ENCODE assay signal across 14 cellular contexts in the genomic region with DNA sequence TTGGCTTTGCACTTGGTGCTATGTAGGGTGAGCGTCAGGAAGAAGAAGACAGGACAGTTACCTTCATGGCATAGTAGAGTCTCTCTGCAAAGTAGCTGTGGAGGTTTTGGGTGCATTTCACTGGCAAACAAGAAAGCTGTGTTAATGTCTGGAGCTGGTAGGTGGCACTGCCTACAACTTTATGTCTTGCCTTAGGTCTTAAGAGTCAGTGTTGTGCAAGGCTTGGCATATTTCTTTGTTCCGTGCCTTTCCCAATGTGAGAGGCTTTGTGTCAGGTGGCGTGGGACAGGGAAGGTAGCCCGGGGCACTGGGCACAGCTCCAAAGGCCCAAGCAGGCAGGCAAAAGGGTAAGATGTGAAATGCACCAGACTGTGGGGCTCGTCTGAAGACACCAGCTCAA. TPM values are rescaled to one million over a fixed set of nuclear protein-coding genes. Genes with fewer than 3 reads are reported as not detected.
DNase-seq lines count a peak whose midpoint lies in the region; ATAC-seq and TF ChIP-seq lines count a peak whose summit lies in the region.
"Not testable (repeated sequence)": the region's sequence is repeated elsewhere in the genome, so short reads cannot be mapped to it uniquely, and the experiment has no call there.
"Had no signal": no experiment of that assay in that cellular context is flagged by ENCODE, and none has a peak within 500 bp of the region (broad histone marks: within the 10 kb centered on the region; RNA-seq: fewer than 3 reads in every experiment).

No MANE protein-coding gene starts in this region.

- H3K9me3 ChIP-seq in DND-41 (ENCODE audit: insufficient read depth, low read length, severe bottlenecking); PC-3 (ENCODE audit: low read length); lower lobe of right lung; upper lobe of right lung: not testable (repeated sequence)

- TF ChIP-seq CTCF in DND-41 (IDR thresholded peaks at IDR 0.05; ENCODE audit: borderline replicate concordance, extremely low read depth, low read length, poor library complexity, severe bottlenecking); PC-3 (conservative IDR thresholded peaks at IDR 0.05; ENCODE audit: low read depth, low read length); lower lobe of right lung (IDR thresholded peaks at IDR 0.05); upper lobe of right lung (IDR thresholded peaks at IDR 0.05): not testable (repeated sequence)

- not testable (repeated sequence) for H4K20me1 ChIP-seq in DND-41 (ENCODE audit: insufficient read depth, low read length); PC-3 (ENCODE audit: low read length)

- not testable (repeated sequence) for H3K9me2 ChIP-seq in PC-3 (replicated peaks; ENCODE audit: low read length)

- not testable (repeated sequence) for H3K79me2 ChIP-seq in DND-41 (ENCODE audit: insufficient read depth, low read length); PC-3 (ENCODE audit: low read length)

- ATAC-seq in DND-41 (ENCODE audit: insufficient read depth, low read depth) = 0 out of 3 replicates have a peak, but pooled peaks have one; percentile 17
- peak; percentile 54 for ATAC-seq in PC-3
- peak; percentile 39 for ATAC-seq in SK-N-SH treated with all-trans-retinoic acid at 6 μM for 48 hours
- peak; percentile 66 for ATAC-seq in esophagus mucosa
- ATAC-seq in left colon = peak; percentile 50
- peak; percentile 32 to 37 for ATAC-seq in lower lobe of right lung
- ATAC-seq in upper lobe of right lung = peak; percentile 60

- not testable (repeated sequence) for DNase-seq in DND-41, PC-3, left colon, lower lobe of right lung, upper lobe of right lung

- CTCF ChIA-PET in PC-3 (lab: Charles Lee) = not testable (repeated sequence)

- H2AFZ ChIP-seq in DND-41 (ENCODE audit: low read depth, low read length); PC-3 (ENCODE audit: low read length): not testable (repeated sequence)

- intact Hi-C loops in PC-3 (cut with micrococcal nuclease); left colon (cut with DNase I, micrococcal nuclease); lower lobe of right lung (cut with DNase I); upper lobe of right lung (cut with DNase I): not testable (repeated sequence)

- H3F3A ChIP-seq in PC-3 (ENCODE audit: low read length, unreplicated experiment) = not testable (repeated sequence)

- H3K4me1 ChIP-seq in DND-41 (ENCODE audit: insufficient read depth, low read length); PC-3 (ENCODE audit: insufficient read depth, low read length); lower lobe of right lung; upper lobe of right lung: not testable (repeated sequence)

- not testable (repeated sequence) for H3K27ac ChIP-seq in DND-41 (ENCODE audit: low read length); PC-3 (ENCODE audit: low read length); lower lobe of right lung; upper lobe of right lung

- POLR2A ChIA-PET in PC-3 (lab: Charles Lee; ENCODE audit: unreplicated experiment) = not testable (repeated sequence)

- not testable (repeated sequence) for BruUV-seq in PC-3 (replicated peaks; lab: Mats Ljungman, UMichigan)

- H3K4me3 ChIP-seq in DND-41 (ENCODE audit: low read depth in 1 of 2, low read length in 2 of 2); PC-3 (ENCODE audit: low read length); lower lobe of right lung; upper lobe of right lung: not testable (repeated sequence)

- not testable (repeated sequence) for H3K4me2 ChIP-seq in DND-41 (ENCODE audit: insufficient read depth, low read length); PC-3 (ENCODE audit: low read length)

- H3K36me3 ChIP-seq in DND-41 (ENCODE audit: insufficient read depth, low read length); PC-3 (ENCODE audit: low read depth, low read length); lower lobe of right lung; upper lobe of right lung: not testable (repeated sequence)

- not testable (repeated sequence) for H3K9ac ChIP-seq in DND-41 (ENCODE audit: low read depth, low read length); PC-3 (ENCODE audit: low read length)

- not testable (repeated sequence) for H3K27me3 ChIP-seq in DND-41 (ENCODE audit: insufficient read depth, low read length, poor library complexity); PC-3 (ENCODE audit: low read length); lower lobe of right lung (ENCODE audit: low read depth); upper lobe of right lung

RNA-seq across cellular contexts. Expression of a gene that starts 11.8 kb away (rescaled TPM):
- 0.69 and 1.1 TPM in 2 replicates for total RNA-seq in PC-3 (2014; rRNA removed)
- 203 TPM for total RNA-seq in esophagus mucosa
- not detected for total RNA-seq in left colon
- total RNA-seq in lower lobe of right lung = 15.0 TPM
- 39.5 TPM for total RNA-seq in upper lobe of right lung
- total RNA-seq: B cell; CD8-positive, alpha-beta T cell; G401; H1 had no signal

RNA-seq across cellular contexts. Expression of a gene that starts 19.4 kb away (rescaled TPM):
- total RNA-seq in PC-3 (2014; rRNA removed) (not detected in 2 replicates), esophagus mucosa (3.4 TPM), left colon (1 to 10 TPM; 2.7 to 2.9 TPM), lower lobe of right lung (not detected), upper lobe of right lung (not detected)
- total RNA-seq: B cell; Calu3; CD8-positive, alpha-beta T cell; G401; GM12878; H1; H9 had no signal

RNA-seq across cellular contexts. Expression of a gene that starts 51.4 kb away (rescaled TPM):
- total RNA-seq in PC-3 (2014; rRNA removed) (5.6 and 7.1 TPM in 2 replicates), esophagus mucosa (3.0 TPM), left colon (1 to 10 TPM; 5.2 to 7.5 TPM), lower lobe of right lung (5.1 TPM), upper lobe of right lung (6.0 TPM)
